ENCODE assay signal across 11 cellular contexts in genomic region chr18:31723639-31723997, GRCh38. TPM values are rescaled to one million over a fixed set of nuclear protein-coding genes. Genes with fewer than 3 reads are reported as not detected.
DNase-seq lines count a peak whose midpoint lies in the region; ATAC-seq and TF ChIP-seq lines count a peak whose summit lies in the region.
"Had no signal": no experiment of that assay in that cellular context is flagged by ENCODE, and none has a peak within 500 bp of the region (broad histone marks: within the 10 kb centered on the region; RNA-seq: fewer than 3 reads in every experiment).

No MANE protein-coding gene starts in this region.

- no peaks in the 10 kb centered on the region for H3K9me3 ChIP-seq in skeletal muscle satellite cell (replicated peaks; ENCODE audit: low read length)

- no peak overlapping the region for H3K9ac ChIP-seq in skeletal muscle satellite cell (ENCODE audit: low read depth, low read length)

- no peak overlapping the region for H3K27ac Mint-ChIP-seq in T-helper 2 cell treated with Interferon-gamma antibody and Interleukin-4, amounts not matched to agents 5 μg/mL and 100 μg/mL, for 36 hours
- H3K27ac Mint-ChIP-seq: activated naive CD8-positive, alpha-beta T cell treated with anti-CD3 and anti-CD28 coated beads, Interleukin-2, amount 10 ng/mL, durations not matched to agents 7 days and 5 days; CD8-positive, alpha-beta memory T cell had no signal

- in situ Hi-C loops in G401 (cut with HindIII; ENCODE audit: low sequenced_read_pairs): no loop called here

- H3K36me3 ChIP-seq in kidney epithelial cell (ENCODE audit: control insufficient read depth, insufficient read depth, low read length): no peaks in the 10 kb centered on the region
- no peaks in the 10 kb centered on the region for H3K36me3 ChIP-seq in skeletal muscle satellite cell (ENCODE audit: insufficient read depth, low read length)

- no peaks in the 10 kb centered on the region for H3K36me3 Mint-ChIP-seq in T-helper 2 cell treated with Interferon-gamma antibody and Interleukin-4, amounts not matched to agents 5 μg/mL and 100 μg/mL, for 36 hours (ENCODE audit: low read depth)
- H3K36me3 Mint-ChIP-seq: activated naive CD8-positive, alpha-beta T cell treated with anti-CD3 and anti-CD28 coated beads, Interleukin-2, amount 10 ng/mL, durations not matched to agents 7 days and 5 days; CD8-positive, alpha-beta memory T cell had no signal

- peaks cover 36% of the 10 kb centered on the region for H3K27me3 Mint-ChIP-seq in T-helper 2 cell treated with Interferon-gamma antibody and Interleukin-4, amounts not matched to agents 5 μg/mL and 100 μg/mL, for 36 hours (ENCODE audit: low read depth)

- peaks cover 9% of the 10 kb centered on the region for H3K9me3 Mint-ChIP-seq in T-helper 2 cell treated with Interferon-gamma antibody and Interleukin-4, amounts not matched to agents 5 μg/mL and 100 μg/mL, for 36 hours

- DNase-seq in G401 (ENCODE audit: low spot score) (peak; percentile 49), astrocyte of the hippocampus (ENCODE audit: low read depth, low spot score) (peak; percentile 7), kidney epithelial cell (ENCODE audit: low read depth) (no peak), cortex of kidney (lab: John Stamatoyannopoulos, UW) (no peak)
- DNase-seq in T-helper 2 cell treated with Interferon-gamma antibody and Interleukin-4, amounts not matched to agents 5 μg/mL and 100 μg/mL, for 36 hours (ENCODE audit: low spot score): no peak
- no peak for DNase-seq in stimulated activated CD4-positive, alpha-beta T cell treated with anti-CD3 and anti-CD28 coated beads, Interleukin-4, amount 100 ng/mL, for 24 hours
- DNase-seq: CD8-positive, alpha-beta memory T cell had no signal

- H3K4me3 Mint-ChIP-seq in T-helper 2 cell treated with Interferon-gamma antibody and Interleukin-4, amounts not matched to agents 5 μg/mL and 100 μg/mL, for 36 hours: no peak overlapping the region

- H3K4me1 Mint-ChIP-seq in T-helper 2 cell treated with Interferon-gamma antibody and Interleukin-4, amounts not matched to agents 5 μg/mL and 100 μg/mL, for 36 hours (ENCODE audit: low read depth): peaks cover 4% of the 10 kb centered on the region

- no peak overlapping the region for H3K4me2 ChIP-seq in skeletal muscle satellite cell (ENCODE audit: low read length)

- no peaks in the 10 kb centered on the region for H3K27me3 ChIP-seq in kidney epithelial cell (ENCODE audit: control insufficient read depth, insufficient read depth, low read length)
- peaks cover 20% of the 10 kb centered on the region for H3K27me3 ChIP-seq in skeletal muscle satellite cell (ENCODE audit: control insufficient read depth, insufficient read depth, low read length)

- H3K4me3 ChIP-seq in kidney epithelial cell (ENCODE audit: low read depth, low read length) (peak overlapping the region; percentile 51), skeletal muscle satellite cell (ENCODE audit: low read length) (peak overlapping the region; percentile 70)

- H3K4me1 ChIP-seq in skeletal muscle satellite cell (ENCODE audit: control insufficient read depth, insufficient read depth, low read length): no peaks in the 10 kb centered on the region

- TF ChIP-seq CTCF in kidney epithelial cell (IDR thresholded peaks at IDR 0.05; ENCODE audit: insufficient read depth, low read length, poor library complexity, severe bottlenecking): no peak

- no peak for ATAC-seq in GM18511 (IDR thresholded peaks at IDR 0.05; ENCODE audit: unreplicated experiment)

RNA-seq across cellular contexts. Expression of gene SLC25A52, which starts 37.1 kb away (rescaled TPM):
- not detected in 2 replicates for total RNA-seq in G401 (2014; rRNA removed; shearing (Covaris generic))
- total RNA-seq in kidney epithelial cell: not detected in 2 replicates
- total RNA-seq in skeletal muscle satellite cell (2012; rRNA removed): 0.22 TPM in 1 of 2 replicates, not detected in the other
- total RNA-seq: endothelial cell of umbilical vein had no signal

RNA-seq across cellular contexts. Expression of gene B4GALT6, which starts 39.2 kb away (rescaled TPM):
- 0.75 TPM in 1 of 2 replicates, not detected in the other for total RNA-seq in G401 (2014; rRNA removed; shearing (Covaris generic))
- total RNA-seq in kidney epithelial cell: 8.8 and 28.7 TPM in 2 replicates
- total RNA-seq in skeletal muscle satellite cell (2012; rRNA removed): 3.9 and 4.3 TPM in 2 replicates

Comparison
In these comparisons a context has a peak if more than half of its experiments do, and no peak if none do; other contexts are left out.
1. DNase-seq: peak in G401 (single experiment) and astrocyte of the hippocampus (single experiment); none in kidney epithelial cell (single experiment), T-helper 2 cell treated with Interferon-gamma antibody and Interleukin-4, amounts not matched to agents 5 μg/mL and 100 μg/mL, for 36 hours (single experiment), cortex of kidney (single experiment) and stimulated activated CD4-positive, alpha-beta T cell treated with anti-CD3 and anti-CD28 coated beads, Interleukin-4, amount 100 ng/mL, for 24 hours (single experiment).